In genomic region chr10:79264942-79265341, GRCh38 we compare ENCODE assay signal across 12 cellular contexts.
DNase-seq lines count a peak whose midpoint lies in the region; ATAC-seq and TF ChIP-seq lines count a peak whose summit lies in the region.
"Had no signal": no experiment of that assay in that cellular context is flagged by ENCODE, and none has a peak within 500 bp of the region (broad histone marks: within the 10 kb centered on the region; RNA-seq: fewer than 3 reads in every experiment).

No MANE protein-coding gene starts in this region.

- H3K4me2 ChIP-seq in fibroblast of lung (ENCODE audit: extremely low read depth, insufficient read depth, low read length): no peak overlapping the region

- H2AFZ ChIP-seq in fibroblast of lung (ENCODE audit: low read length): no peak overlapping the region
- H2AFZ ChIP-seq: parathyroid adenoma had no signal

- H3K79me2 ChIP-seq in fibroblast of lung (ENCODE audit: control insufficient read depth, insufficient read depth, low read length): peaks cover 31% of the 10 kb centered on the region

- H3K4me3 ChIP-seq in fibroblast of lung (replicated peaks in 1 of 4; ENCODE audit: control extremely low read depth in 1 of 4, insufficient read depth in 1 of 4, low read depth in 3 of 4, low read length in 4 of 4) (no peak overlapping the region), vagina (no peak overlapping the region)

- H3K9me3 ChIP-seq in fibroblast of lung (ENCODE audit: control insufficient read depth, insufficient read depth, low read depth, low read length): no peaks in the 10 kb centered on the region
- H3K9me3 ChIP-seq in vagina: no peaks in the 10 kb centered on the region

- peaks cover 54% of the 10 kb centered on the region for H3K4me1 Mint-ChIP-seq in activated CD8-positive, alpha-beta memory T cell treated with anti-CD3 and anti-CD28 coated beads, Interleukin-2, amount 10 ng/mL, durations not matched to agents 7 days and 5 days
- H3K4me1 Mint-ChIP-seq in natural killer cell treated with Interleukin-12 subunit alpha and Interleukin-12 subunit beta and Interleukin-15 and Interleukin-18, amount 100 ng/mL, for 72 hours (ENCODE audit: low read depth in 2 of 2): peaks cover 54 to 60% of the 10 kb centered on the region in 2 donors

- H3K27me3 ChIP-seq in fibroblast of lung (ENCODE audit: control insufficient read depth, insufficient read depth, low read length) (no peaks in the 10 kb centered on the region), vagina (no peaks in the 10 kb centered on the region)

- no peak for DNase-seq in activated CD8-positive, alpha-beta memory T cell treated with anti-CD3 and anti-CD28 coated beads, Interleukin-2, amount 10 ng/mL, durations not matched to agents 7 days and 5 days
- no peak for DNase-seq in activated CD8-positive, alpha-beta memory T cell treated with anti-CD3 and anti-CD28 coated beads for 24 hours
- DNase-seq in fibroblast of lung (ENCODE audit: low read depth in 2 of 2): no peak
- DNase-seq in natural killer cell treated with Interleukin-12 subunit alpha and Interleukin-12 subunit beta and Interleukin-15 and Interleukin-18, amount 100 ng/mL, for 72 hours (ENCODE audit: low spot score): no peak
- no peak for DNase-seq in vagina (ENCODE audit: extremely low spot score in 2 of 2)
- no peak for DNase-seq in activated T-cell treated with anti-CD3 and anti-CD28 coated beads, Interleukin-2, amount 50 U/mL, for 1 hour
- DNase-seq in DMS114 treated with DMSO at 0.1 percent for 48 hours (lab: John Stamatoyannopoulos, UW; ENCODE audit: unreplicated experiment): no peak
- DNase-seq: activated CD4-positive, alpha-beta T cell treated with anti-CD3 and anti-CD28 coated beads, Interleukin-2, amount 50 U/mL, for 48 hours; aorta; NCI-H2171 treated with DMSO at 0.1 percent for 48 hours had no signal

- H3K27ac Mint-ChIP-seq in activated CD8-positive, alpha-beta memory T cell treated with anti-CD3 and anti-CD28 coated beads, Interleukin-2, amount 10 ng/mL, durations not matched to agents 7 days and 5 days: peak overlapping the region; percentile 86
- H3K27ac Mint-ChIP-seq in natural killer cell treated with Interleukin-12 subunit alpha and Interleukin-12 subunit beta and Interleukin-15 and Interleukin-18, amount 100 ng/mL, for 72 hours: peak overlapping the region; percentile 80 to 94

- TF ChIP-seq CTCF in fibroblast of lung (conservative IDR thresholded peaks at IDR 0.05 in 1 of 2, IDR thresholded peaks at IDR 0.05 in 1 of 2; ENCODE audit: low read depth in 1 of 2, low read length in 2 of 2) (no peak), vagina (IDR thresholded peaks at IDR 0.05) (no peak)

- ATAC-seq in activated CD8-positive, alpha-beta memory T cell treated with anti-CD3 and anti-CD28 coated beads, Interleukin-2, amount 10 ng/mL, durations not matched to agents 7 days and 5 days: no peak
- no peak for ATAC-seq in natural killer cell treated with Interleukin-12 subunit alpha and Interleukin-12 subunit beta and Interleukin-15 and Interleukin-18, amount 100 ng/mL, for 72 hours
- ATAC-seq in HG02840 (IDR thresholded peaks at IDR 0.05; ENCODE audit: low FRiP score, unreplicated experiment): no peak

- no peak overlapping the region for H3K9ac ChIP-seq in fibroblast of lung (ENCODE audit: insufficient read depth, low read length)
- H3K9ac ChIP-seq: parathyroid adenoma had no signal

- H4K20me1 ChIP-seq in fibroblast of lung (ENCODE audit: control insufficient read depth, extremely low read depth, insufficient read depth, low read length): no peaks in the 10 kb centered on the region

- H3K27ac ChIP-seq in fibroblast of lung (ENCODE audit: insufficient read depth, low read length) (peak overlapping the region; percentile 92), vagina (peak overlapping the region; percentile 83)

- H3K4me3 Mint-ChIP-seq in activated CD8-positive, alpha-beta memory T cell treated with anti-CD3 and anti-CD28 coated beads, Interleukin-2, amount 10 ng/mL, durations not matched to agents 7 days and 5 days: no peak overlapping the region
- H3K4me3 Mint-ChIP-seq in natural killer cell treated with Interleukin-12 subunit alpha and Interleukin-12 subunit beta and Interleukin-15 and Interleukin-18, amount 100 ng/mL, for 72 hours: no peak overlapping the region

- H3K36me3 ChIP-seq in fibroblast of lung (ENCODE audit: control insufficient read depth, insufficient read depth, low read length) (peaks cover 11% of the 10 kb centered on the region), vagina (no peaks in the 10 kb centered on the region)

- H3K36me3 Mint-ChIP-seq in activated CD8-positive, alpha-beta memory T cell treated with anti-CD3 and anti-CD28 coated beads, Interleukin-2, amount 10 ng/mL, durations not matched to agents 7 days and 5 days: peaks cover 8% of the 10 kb centered on the region
- no peaks in the 10 kb centered on the region for H3K36me3 Mint-ChIP-seq in natural killer cell treated with Interleukin-12 subunit alpha and Interleukin-12 subunit beta and Interleukin-15 and Interleukin-18, amount 100 ng/mL, for 72 hours

- H3K9me3 Mint-ChIP-seq in activated CD8-positive, alpha-beta memory T cell treated with anti-CD3 and anti-CD28 coated beads, Interleukin-2, amount 10 ng/mL, durations not matched to agents 7 days and 5 days (ENCODE audit: low read depth): no peaks in the 10 kb centered on the region
- no peaks in the 10 kb centered on the region for H3K9me3 Mint-ChIP-seq in natural killer cell treated with Interleukin-12 subunit alpha and Interleukin-12 subunit beta and Interleukin-15 and Interleukin-18, amount 100 ng/mL, for 72 hours

- no peaks in the 10 kb centered on the region for H3K27me3 Mint-ChIP-seq in activated CD8-positive, alpha-beta memory T cell treated with anti-CD3 and anti-CD28 coated beads, Interleukin-2, amount 10 ng/mL, durations not matched to agents 7 days and 5 days
- no peaks in the 10 kb centered on the region for H3K27me3 Mint-ChIP-seq in natural killer cell treated with Interleukin-12 subunit alpha and Interleukin-12 subunit beta and Interleukin-15 and Interleukin-18, amount 100 ng/mL, for 72 hours

- CTCF ChIA-PET in activated CD8-positive, alpha-beta memory T cell treated with anti-CD3 and anti-CD28 coated beads, Interleukin-2, amount 10 ng/mL, durations not matched to agents 7 days and 5 days (lab: Charles Lee): interaction anchor here (1.4 to 4.1 kb wide), 3 partner anchors 15 to 28 kb away, joined by 3 to 18 read pairs (median 6); no protein-coding TSS in a partner anchor

- TF ChIP-seq POLR2A in vagina (IDR thresholded peaks at IDR 0.05): no peak

- peaks cover 72% of the 10 kb centered on the region for H3K4me1 ChIP-seq in fibroblast of lung (ENCODE audit: control insufficient read depth, extremely low read depth, insufficient read depth, low read length)
- H3K4me1 ChIP-seq in vagina: peaks cover 96% of the 10 kb centered on the region

- intact Hi-C loops in vagina (cut with DNase I): no loop called here
